Comparison of ENCODE assay signal across 9 cellular contexts in the genomic region with DNA sequence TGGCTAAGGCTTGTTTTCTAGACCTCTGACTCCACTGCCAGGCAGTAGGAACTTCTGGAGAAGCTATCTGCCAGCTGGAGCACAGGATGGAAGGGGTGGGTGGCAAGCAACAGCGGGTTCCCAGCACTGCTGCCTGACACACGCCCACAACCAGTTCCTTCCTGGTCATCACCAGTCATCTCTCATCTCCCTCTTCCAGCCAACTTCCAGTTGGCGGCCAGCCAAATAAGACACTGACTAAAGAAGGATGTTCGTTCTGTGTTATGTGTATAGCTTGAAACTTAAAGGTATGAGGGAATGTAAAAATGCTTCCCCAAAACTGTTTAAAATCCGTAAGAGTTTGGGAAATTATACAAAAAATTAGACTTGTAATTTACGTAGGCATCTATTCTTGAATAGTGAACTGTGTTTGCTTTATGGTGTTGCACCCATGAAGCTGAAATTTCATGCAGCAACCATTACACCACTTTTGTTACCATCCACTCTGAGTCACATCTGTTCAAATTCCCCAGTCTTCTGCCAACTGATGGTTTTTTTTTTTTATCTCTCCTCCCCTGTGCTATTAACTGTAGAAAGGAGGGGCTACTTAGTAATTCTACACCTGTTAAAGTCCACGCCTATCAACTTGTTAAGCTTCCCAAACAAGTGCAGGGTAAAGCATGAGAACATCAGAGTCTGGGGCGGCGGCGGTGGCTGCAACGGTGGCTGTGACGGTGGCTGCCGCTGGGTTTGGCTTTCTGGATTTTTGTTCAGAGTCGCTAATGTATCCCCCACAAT.
DNase-seq lines count a peak whose midpoint lies in the region; ATAC-seq and TF ChIP-seq lines count a peak whose summit lies in the region.
"Had no signal": no experiment of that assay in that cellular context is flagged by ENCODE, and none has a peak within 500 bp of the region (broad histone marks: within the 10 kb centered on the region; RNA-seq: fewer than 3 reads in every experiment).

No MANE protein-coding gene starts in this region.

- H3K4me1 Mint-ChIP-seq in Caco-2 (ENCODE audit: low read depth, unreplicated experiment) = peaks cover 15% of the 10 kb centered on the region

- H3K9ac ChIP-seq in mammary epithelial cell (ENCODE audit: insufficient read depth, low read length) = no peak overlapping the region
- H3K9ac ChIP-seq: KMS-11 had no signal

- H3K27me3 ChIP-seq in mammary epithelial cell (ENCODE audit: insufficient read depth, low read length) = no peaks in the 10 kb centered on the region
- H3K27me3 ChIP-seq in lower lobe of right lung (ENCODE audit: low read depth) = no peaks in the 10 kb centered on the region
- no peaks in the 10 kb centered on the region for H3K27me3 ChIP-seq in Caco-2 (replicated peaks; ENCODE audit: control insufficient read depth, insufficient read depth, low read length)

- in situ Hi-C loops in mammary epithelial cell (cut with MboI; ENCODE audit: low sequenced_read_pairs in 2 of 2) = no loop called here

- no peaks in the 10 kb centered on the region for H4K20me1 ChIP-seq in mammary epithelial cell (ENCODE audit: insufficient read depth, low read length)

- intact Hi-C loops in mammary epithelial cell (cut with micrococcal nuclease) (loop anchor here (2.0 to 5.0 kb wide), 2 partner anchors 35 to 87 kb away; a partner anchor contains a TSS), lower lobe of right lung (cut with DNase I) (no loop called here), Caco-2 (cut with micrococcal nuclease; ENCODE audit: unreplicated experiment) (no loop called here)

- dilution Hi-C loops in mammary epithelial cell (cut with HindIII; ENCODE audit: low sequenced_read_pairs) = no loop called here

- ATAC-seq in lower lobe of right lung = peak; percentile 89 to 91
- ATAC-seq in GM19035 (IDR thresholded peaks at IDR 0.05; ENCODE audit: unreplicated experiment) = no peak
- ATAC-seq in stimulated activated naive CD8-positive, alpha-beta T cell treated with anti-CD3 and anti-CD28 coated beads, Interleukin-15, Interleukin-2, amounts not matched to agents 100 U/mL and 50 U/mL, for 24 hours = no peak
- no peak for ATAC-seq in GM18867 (IDR thresholded peaks at IDR 0.05; ENCODE audit: unreplicated experiment)

- H3K9me3 ChIP-seq in mammary epithelial cell (replicated peaks; ENCODE audit: insufficient read depth, low read length) (no peaks in the 10 kb centered on the region), lower lobe of right lung (no peaks in the 10 kb centered on the region), Caco-2 (no peaks in the 10 kb centered on the region)

- BruUV-seq in mammary epithelial cell (replicated peaks; lab: Mats Ljungman, UMichigan) (no TSS peak), Caco-2 (replicated peaks; lab: Mats Ljungman, UMichigan) (no TSS peak)

- POLR2A ChIA-PET in Caco-2 (lab: Charles Lee) = no interaction called here

- peak overlapping the region; percentile 36 for H3K27ac ChIP-seq in mammary epithelial cell (ENCODE audit: insufficient read depth, low read depth, low read length)
- peak overlapping the region; percentile 31 for H3K27ac ChIP-seq in lower lobe of right lung
- H3K27ac ChIP-seq: KMS-11 had no signal

- CTCF ChIA-PET in mammary epithelial cell (lab: Charles Lee; ENCODE audit: low non-redundant PET) = no interaction called here
- CTCF ChIA-PET in Caco-2 (lab: Charles Lee) = interaction anchor here (2.8 kb wide), 1 partner anchor 35 kb away, joined by 11 read pairs; no protein-coding TSS in a partner anchor

- peak overlapping the region; percentile 74 for H3K4me2 ChIP-seq in mammary epithelial cell (ENCODE audit: insufficient read depth, low read depth, low read length)
- H3K4me2 ChIP-seq: KMS-11 had no signal

- peak; percentile 16 for DNase-seq in H4 (ENCODE audit: low spot score)
- peak; percentile 41 for DNase-seq in NCI-H2227 (lab: John Stamatoyannopoulos, UW; ENCODE audit: unreplicated experiment)
- DNase-seq in mammary epithelial cell = peak; percentile 84
- peak; percentile 81 for DNase-seq in lower lobe of right lung
- DNase-seq in stimulated activated naive CD8-positive, alpha-beta T cell treated with anti-CD3 and anti-CD28 coated beads, Interleukin-15, Interleukin-2, amounts not matched to agents 100 U/mL and 50 U/mL, for 24 hours = no peak
- no peak for DNase-seq in Caco-2

- H3K79me2 ChIP-seq in mammary epithelial cell (ENCODE audit: insufficient read depth, low read length) = no peaks in the 10 kb centered on the region

- 7% methylated on average over 14 of the region's 14 CpGs for WGBS in mammary epithelial cell (ENCODE audit: low coverage, missing lambda C conversion rate)

- H3K4me1 ChIP-seq in mammary epithelial cell (ENCODE audit: insufficient read depth, low read length) = peaks cover 14% of the 10 kb centered on the region
- H3K4me1 ChIP-seq in lower lobe of right lung = peaks cover 29% of the 10 kb centered on the region
- no peaks in the 10 kb centered on the region for H3K4me1 ChIP-seq in Caco-2

- peak overlapping the region; percentile 23 for H2AFZ ChIP-seq in mammary epithelial cell (ENCODE audit: low read depth, low read length)

- no peaks in the 10 kb centered on the region for H3K27me3 Mint-ChIP-seq in Caco-2 (ENCODE audit: insufficient read depth, unreplicated experiment)

- no peaks in the 10 kb centered on the region for H3K36me3 ChIP-seq in mammary epithelial cell (ENCODE audit: insufficient read depth, low read length)
- H3K36me3 ChIP-seq in lower lobe of right lung = no peaks in the 10 kb centered on the region
- no peaks in the 10 kb centered on the region for H3K36me3 ChIP-seq in Caco-2 (ENCODE audit: control insufficient read depth, insufficient read depth, low read length)

- TF ChIP-seq CTCF in mammary epithelial cell (conservative IDR thresholded peaks at IDR 0.05 in 1 of 2, IDR thresholded peaks at IDR 0.05 in 1 of 2; ENCODE audit: extremely low read depth in 1 of 2, insufficient read depth in 1 of 2, low read depth in 1 of 2, low read length in 2 of 2) (no peak), lower lobe of right lung (IDR thresholded peaks at IDR 0.05) (no peak), Caco-2 (IDR thresholded peaks at IDR 0.05; ENCODE audit: insufficient read depth in 1 of 2, low read depth in 1 of 2, low read length in 1 of 2, severe bottlenecking in 1 of 2, unreplicated experiment in 1 of 2) (no peak)

- H3K36me3 Mint-ChIP-seq in Caco-2 (ENCODE audit: insufficient read depth, unreplicated experiment) = no peaks in the 10 kb centered on the region

- no peaks in the 10 kb centered on the region for H3K9me3 Mint-ChIP-seq in Caco-2 (ENCODE audit: unreplicated experiment)

- H3K4me3 Mint-ChIP-seq in Caco-2 (ENCODE audit: unreplicated experiment) = no peak overlapping the region

- H3K27ac Mint-ChIP-seq in Caco-2 (ENCODE audit: unreplicated experiment) = no peak overlapping the region

- H3K4me3 ChIP-seq in mammary epithelial cell (replicated peaks in 1 of 3; ENCODE audit: insufficient read depth in 1 of 3, low read depth in 2 of 3, low read length in 3 of 3) = peak overlapping the region in 1 of 3 experiments; percentile 22
- H3K4me3 ChIP-seq in lower lobe of right lung = peak overlapping the region; percentile 20
- H3K4me3 ChIP-seq in Caco-2 (ENCODE audit: low read depth, low read length) = no peak overlapping the region

Comparison
In these comparisons a context has a peak if more than half of its experiments do, and no peak if none do; other contexts are left out.
1. DNase-seq: peak in H4 (single experiment), NCI-H2227 (single experiment), mammary epithelial cell (single experiment) and lower lobe of right lung (single experiment); none in stimulated activated naive CD8-positive, alpha-beta T cell treated with anti-CD3 and anti-CD28 coated beads, Interleukin-15, Interleukin-2, amounts not matched to agents 100 U/mL and 50 U/mL, for 24 hours (single experiment) and Caco-2 (0 of 2).
2. ATAC-seq: peak in lower lobe of right lung (2 of 2); none in GM19035 (single experiment), stimulated activated naive CD8-positive, alpha-beta T cell treated with anti-CD3 and anti-CD28 coated beads, Interleukin-15, Interleukin-2, amounts not matched to agents 100 U/mL and 50 U/mL, for 24 hours (single experiment) and GM18867 (single experiment).